In genomic region chr10:1255166-1255565, GRCh38 we compare ENCODE assay signal across 17 cellular contexts.
DNase-seq lines count a peak whose midpoint lies in the region; ATAC-seq, FAIRE-seq and TF ChIP-seq lines count a peak whose summit lies in the region.
"Had no signal": no experiment of that assay in that cellular context is flagged by ENCODE, and none has a peak within 500 bp of the region (broad histone marks: within the 10 kb centered on the region; RNA-seq: fewer than 3 reads in every experiment).

No MANE protein-coding gene starts in this region.

- H3K4me2 ChIP-seq in K562 (ENCODE audit: insufficient read depth, low read length) = no peak overlapping the region

- POLR2A ChIA-PET in K562 (lab: Yijun Ruan, JAX) = interaction anchor here (0.6 to 0.7 kb wide), 3 partner anchors 101 to 284 kb away, joined by 3 to 4 read pairs (median 4); no protein-coding TSS in a partner anchor

- FAIRE-seq in K562 (lab: Jason Lieb, UNC) = no peak
- FAIRE-seq: GM19239, islet of Langerhans had no signal

- no peaks in the 10 kb centered on the region for H3K9me3 ChIP-seq in K562 (replicated peaks; ENCODE audit: control insufficient read depth, insufficient read depth, low read depth, low read length)
- peaks cover 6% of the 10 kb centered on the region for H3K9me3 ChIP-seq in aorta (ENCODE audit: control insufficient read depth, low read length)
- H3K9me3 ChIP-seq: colonic mucosa, heart left ventricle, vagina had no signal

- no peak for TF ChIP-seq RAD21 in K562 (CRISPR knock-in tag; conservative IDR thresholded peaks at IDR 0.05 in 1 of 2, IDR thresholded peaks at IDR 0.05 in 1 of 2)

- intact Hi-C loops in K562 (cut with micrococcal nuclease) (no loop called here), aorta (cut with DNase I) (no loop called here)

- DNase-seq in stimulated activated CD4-positive, alpha-beta T cell treated with anti-CD3 and anti-CD28 coated beads, Interleukin-1b, Interleukin-23, amount 100 ng/mL, for 48 hours = peak; percentile 27
- no peak for DNase-seq in stimulated activated CD4-positive, alpha-beta T cell treated with anti-CD3 and anti-CD28 coated beads, Interleukin-4, amount 100 ng/mL, for 1 hour
- DNase-seq in K562 (ENCODE audit: extremely low read depth in 1 of 4, low spot score in 3 of 4) (no peak), mucosa of gallbladder (ENCODE audit: low spot score) (peak; percentile 9), aorta (no peak), retina (no peak), H7 (no peak), GM10266 (ENCODE audit: extremely low spot score) (no peak)
- DNase-seq: colonic mucosa; heart left ventricle; mesenchymal stem cell; NCI-H446; SIG-M5; stimulated activated naive CD4-positive, alpha-beta T cell treated with Interleukin-2 at 50 U/mL for 16 hours had no signal

- in situ Hi-C loops in K562 (cut with MboI) = no loop called here

- WGBS in K562 (ENCODE audit: insufficient coverage, low coverage, missing lambda C conversion rate) = 0% methylated on average over 8 of the region's 8 CpGs
- 31 to 36% methylated on average over 8 of the region's 8 CpGs for WGBS in aorta, 2 donors

- no peak for TF ChIP-seq POLR2A in K562 (conservative IDR thresholded peaks at IDR 0.05)

- H3K4me1 ChIP-seq in K562 (replicated peaks in 1 of 2; ENCODE audit: control insufficient read depth in 2 of 2, insufficient read depth in 2 of 2, low read length in 2 of 2) (no peaks in the 10 kb centered on the region), aorta (ENCODE audit: control insufficient read depth in 1 of 2, insufficient read depth in 2 of 2, low read length in 2 of 2) (no peaks in the 10 kb centered on the region)
- H3K4me1 ChIP-seq: colonic mucosa, heart left ventricle, vagina had no signal

- H3K27ac ChIP-seq in K562 (ENCODE audit: extremely low read depth, low read depth, low read length) (no peak overlapping the region), aorta (ENCODE audit: low read depth in 1 of 2, low read length in 2 of 2) (no peak overlapping the region)
- H3K27ac ChIP-seq: colonic mucosa, heart left ventricle, vagina had no signal

- TF ChIP-seq CTCF in K562 (IDR thresholded peaks at IDR 0.05 in 2 of 3, conservative IDR thresholded peaks at IDR 0.05 in 1 of 3; ENCODE audit: insufficient read depth in 2 of 3, low read depth in 1 of 3, low read length in 3 of 3) = no peak
- TF ChIP-seq CTCF in GM10266 (IDR thresholded peaks at IDR 0.05; ENCODE audit: control insufficient read depth, insufficient read depth, low read depth, missing control alignments) = no peak

- no peak for TF ChIP-seq EP300 in K562 (IDR thresholded peaks at IDR 0.05; ENCODE audit: low read length)

- no peaks in the 10 kb centered on the region for H3K36me3 ChIP-seq in K562 (ENCODE audit: control insufficient read depth, insufficient read depth, low read length)
- H3K36me3 ChIP-seq in aorta (ENCODE audit: control insufficient read depth in 1 of 2, insufficient read depth in 2 of 2, low read length in 1 of 2) = no peaks in the 10 kb centered on the region
- H3K36me3 ChIP-seq in H7 (replicated peaks; ENCODE audit: control insufficient read depth, insufficient read depth, low read length) = no peaks in the 10 kb centered on the region
- H3K36me3 ChIP-seq: colonic mucosa, heart left ventricle, vagina had no signal

- no peak overlapping the region for H2AFZ ChIP-seq in K562 (ENCODE audit: low read depth, low read length)

- H3K79me2 ChIP-seq in K562 (ENCODE audit: control insufficient read depth, insufficient read depth, low read length) = no peaks in the 10 kb centered on the region

- peaks cover 2 to 14% of the 10 kb centered on the region in 2 experiments; a peak in 4 of 5 replicates for H3K27me3 ChIP-seq in K562 (ENCODE audit: control insufficient read depth in 2 of 2, insufficient read depth in 2 of 2, low read length in 2 of 2)
- H3K27me3 ChIP-seq in aorta (ENCODE audit: control insufficient read depth in 1 of 2, insufficient read depth in 2 of 2, low read length in 1 of 2) = no peaks in the 10 kb centered on the region
- no peaks in the 10 kb centered on the region for H3K27me3 ChIP-seq in H7 (ENCODE audit: control insufficient read depth, insufficient read depth, low read length)
- H3K27me3 ChIP-seq: colonic mucosa, vagina had no signal

- H4K20me1 ChIP-seq in K562 (replicated peaks; ENCODE audit: control insufficient read depth, insufficient read depth, low read length) = no peaks in the 10 kb centered on the region

- ATAC-seq in K562 = no peak
- ATAC-seq in aorta (ENCODE audit: low FRiP score) = no peak
- ATAC-seq: heart left ventricle had no signal

- H3K4me3 ChIP-seq in K562 (no peak overlapping the region), aorta (ENCODE audit: low read length in 2 of 2) (no peak overlapping the region), H7 (ENCODE audit: insufficient read depth, low read depth, low read length) (no peak overlapping the region)
- H3K4me3 ChIP-seq: colonic mucosa, heart left ventricle, vagina had no signal

- CTCF ChIA-PET in K562 (lab: Yijun Ruan, JAX; ENCODE audit: low intra/inter-chr PET ratio) = no interaction called here

- no TSS peak for BruUV-seq in K562 (replicated peaks; lab: Mats Ljungman, UMichigan)

- H3K9me1 ChIP-seq in K562 (ENCODE audit: control insufficient read depth, insufficient read depth, low read length) = no peaks in the 10 kb centered on the region

- no peak overlapping the region for H3K9ac ChIP-seq in K562 (ENCODE audit: insufficient read depth in 1 of 2, low read depth in 2 of 2, low read length in 2 of 2)

TF ChIP-seq in K562, 482 proteins besides CTCF, POLR2A, EP300 and RAD21:
- no peak for TF ChIP-seq ZC3H8 (IDR thresholded peaks at IDR 0.05)
- TF ChIP-seq KLF16 (IDR thresholded peaks at IDR 0.05) = no peak
- TF ChIP-seq GABPA (tag; conservative IDR thresholded peaks at IDR 0.05; ENCODE audit: low read depth) = 0 out of 2 replicates have a peak, but pooled peaks have one; percentile 32
- TF ChIP-seq CHD4 (IDR thresholded peaks at IDR 0.05; ENCODE audit: insufficient read depth, insufficient replicate concordance, low read depth, low read length, poor library complexity, severe bottlenecking) = no peak

Comparison
In these comparisons a context has a peak if more than half of its experiments do, and no peak if none do; other contexts are left out.
1. DNase-seq: peak in stimulated activated CD4-positive, alpha-beta T cell treated with anti-CD3 and anti-CD28 coated beads, Interleukin-1b, Interleukin-23, amount 100 ng/mL, for 48 hours (single experiment) and mucosa of gallbladder (single experiment); none in stimulated activated CD4-positive, alpha-beta T cell treated with anti-CD3 and anti-CD28 coated beads, Interleukin-4, amount 100 ng/mL, for 1 hour (single experiment), K562 (0 of 4), aorta (0 of 2), retina (single experiment), H7 (single experiment) and GM10266 (single experiment).